Comparison of ENCODE assay signal across 8 cellular contexts in the genomic region with DNA sequence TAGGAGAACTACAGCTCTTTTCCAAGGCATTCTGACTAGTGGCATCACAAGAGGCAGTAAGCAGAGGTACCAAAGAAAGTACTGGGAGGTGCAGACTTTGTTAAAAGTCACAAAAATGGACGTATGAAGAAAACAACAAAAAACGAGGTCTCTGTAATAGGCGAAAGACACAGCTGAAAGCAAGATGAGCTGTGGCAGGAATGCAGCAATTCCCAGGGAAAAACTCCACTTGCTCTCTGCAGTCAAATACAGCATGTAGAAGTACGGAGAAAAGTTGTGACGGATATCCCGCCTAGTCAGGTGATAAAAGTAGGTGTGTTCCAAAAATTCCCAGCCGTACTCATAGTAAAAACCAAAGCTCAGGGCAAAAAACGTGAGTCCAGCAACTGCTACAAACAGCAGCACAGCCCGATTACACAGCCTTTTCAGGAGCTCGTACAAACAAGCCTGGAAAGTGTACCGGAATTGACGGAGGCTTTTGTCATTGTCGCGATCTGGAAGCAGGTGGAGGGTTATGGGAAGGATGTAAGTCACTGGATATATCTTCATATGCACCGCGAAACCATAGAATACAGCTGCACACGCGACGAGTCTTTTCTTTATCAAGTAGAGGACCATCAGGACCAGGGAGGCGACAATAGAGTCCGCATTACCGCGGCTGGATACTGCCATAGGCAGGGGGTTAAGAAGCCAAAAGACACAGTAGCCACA. TPM values are rescaled to one million over a fixed set of nuclear protein-coding genes. Genes with fewer than 3 reads are reported as not detected.
A peak's percentile ranks its signal among the peaks of the same experiment; 100 is the strongest.
DNase-seq lines count a peak whose midpoint lies in the region; ATAC-seq, FAIRE-seq and TF ChIP-seq lines count a peak whose summit lies in the region.

No MANE protein-coding gene starts in this region.

- H3K27me3 Mint-ChIP-seq in activated naive CD8-positive, alpha-beta T cell treated with anti-CD3 and anti-CD28 coated beads, Interleukin-2, amount 10 ng/mL, durations not matched to agents 7 days and 5 days: no peaks in the 10 kb centered on the region

- TF ChIP-seq RAD21 in A549 (conservative IDR thresholded peaks at IDR 0.05 in 1 of 2, IDR thresholded peaks at IDR 0.05 in 1 of 2): no peak

- H3K9me3 Mint-ChIP-seq in activated naive CD8-positive, alpha-beta T cell treated with anti-CD3 and anti-CD28 coated beads, Interleukin-2, amount 10 ng/mL, durations not matched to agents 7 days and 5 days: no peaks in the 10 kb centered on the region

- peak overlapping the region; percentile 94 for H3K4me3 Mint-ChIP-seq in activated naive CD8-positive, alpha-beta T cell treated with anti-CD3 and anti-CD28 coated beads, Interleukin-2, amount 10 ng/mL, durations not matched to agents 7 days and 5 days

- H3K9me3 ChIP-seq in A549 (no peaks in the 10 kb centered on the region), iPS-15b (ENCODE audit: control insufficient read depth, insufficient read depth, low read length) (no peaks in the 10 kb centered on the region), small intestine (ENCODE audit: control insufficient read depth, low read depth) (no peaks in the 10 kb centered on the region)

- no peak for TF ChIP-seq CTCF in A549 (IDR thresholded peaks at IDR 0.05)

- H3K36me3 ChIP-seq in iPS-15b (ENCODE audit: control insufficient read depth, insufficient read depth, low read length) (no peaks in the 10 kb centered on the region), small intestine (ENCODE audit: control insufficient read depth in 2 of 2, insufficient read depth in 2 of 2, low read length in 2 of 2) (no peaks in the 10 kb centered on the region)

- H3K4me3 ChIP-seq in A549: peak overlapping the region; percentile 95
- H3K4me3 ChIP-seq in iPS-15b (ENCODE audit: low read depth, low read length): peak overlapping the region; percentile 97
- H3K4me3 ChIP-seq in small intestine (ENCODE audit: low read depth in 1 of 2, low read length in 2 of 2): peak overlapping the region; percentile 66 to 71

- TF ChIP-seq EP300 in A549 (IDR thresholded peaks at IDR 0.05): no peak

- H3K4me2 ChIP-seq in A549: peak overlapping the region; percentile 95

- ATAC-seq in A549: peak; percentile 31 to 50; a peak in 4 of 6 replicates
- peak; percentile 2 for ATAC-seq in activated naive CD8-positive, alpha-beta T cell treated with anti-CD3 and anti-CD28 coated beads, Interleukin-2, amount 10 ng/mL, durations not matched to agents 7 days and 5 days (ENCODE audit: low read depth)

- peaks cover 18% of the 10 kb centered on the region for H3K27me3 ChIP-seq in iPS-15b (ENCODE audit: control insufficient read depth, insufficient read depth, low read length)
- H3K27me3 ChIP-seq in small intestine (ENCODE audit: control insufficient read depth in 2 of 2, insufficient read depth in 2 of 2, low read length in 2 of 2): no peaks in the 10 kb centered on the region

- FAIRE-seq in A549 (lab: Jason Lieb, UNC) (no peak), GM12892 (lab: Jason Lieb, UNC) (peak; percentile 67), small intestine (lab: Jason Lieb, UNC) (no peak)

- TF ChIP-seq POLR2A in A549 (IDR thresholded peaks at IDR 0.05; ENCODE audit: low read length): no peak
- TF ChIP-seq POLR2A in GM12892 (IDR thresholded peaks at IDR 0.05; ENCODE audit: low read depth, low read length): no peak

- peak in 1 of 2 experiments; percentile 34 for DNase-seq in A549 (ENCODE audit: low read depth in 1 of 2, low spot score in 1 of 2)
- DNase-seq in GM12892 (ENCODE audit: insufficient read length): no peak
- DNase-seq in HT-29 (ENCODE audit: low spot score): peak; percentile 47
- no peak for DNase-seq in activated naive CD8-positive, alpha-beta T cell treated with anti-CD3 and anti-CD28 coated beads, Interleukin-2, amount 10 ng/mL, durations not matched to agents 7 days and 5 days
- DNase-seq in small intestine: peak; percentile 39
- DNase-seq in SIG-M5 (lab: John Stamatoyannopoulos, UW): no peak
- no peak for DNase-seq in amniotic stem cell (lab: John Stamatoyannopoulos, UW)

- H3K9ac ChIP-seq in iPS-15b (ENCODE audit: low read depth, low read length): peak overlapping the region; percentile 38

- 37% methylated on average over 23 of the region's 23 CpGs for WGBS in A549 (ENCODE audit: missing lambda C conversion rate)
- 3 to 11% (median 6%) methylated on average over 23 of the region's 23 CpGs for WGBS in small intestine, 3 donors

- H3K27ac Mint-ChIP-seq in activated naive CD8-positive, alpha-beta T cell treated with anti-CD3 and anti-CD28 coated beads, Interleukin-2, amount 10 ng/mL, durations not matched to agents 7 days and 5 days: peak overlapping the region; percentile 94

- POLR2A ChIA-PET in A549 (lab: Yijun Ruan, JAX): interaction anchor here (2.6 kb wide), 1 partner anchor 106 kb away, joined by 7 read pairs; a partner anchor contains a TSS
- POLR2A ChIA-PET in activated naive CD8-positive, alpha-beta T cell treated with anti-CD3 and anti-CD28 coated beads, Interleukin-2, amount 10 ng/mL, durations not matched to agents 7 days and 5 days (lab: Charles Lee): interaction anchor here (1.0 to 3.4 kb wide), 4 partner anchors 48 to 110 kb away, joined by 3 to 22 read pairs (median 3); a partner anchor contains a TSS

- H3K4me1 ChIP-seq in A549 (peaks cover 12% of the 10 kb centered on the region), iPS-15b (ENCODE audit: control insufficient read depth, insufficient read depth, low read length) (no peaks in the 10 kb centered on the region), small intestine (ENCODE audit: control insufficient read depth in 2 of 2, insufficient read depth in 1 of 2, low read depth in 1 of 2, low read length in 1 of 2) (peaks cover 0 to 2% of the 10 kb centered on the region in 2 donors)

- CTCF ChIA-PET in A549 (lab: Yijun Ruan, JAX): interaction anchor here (0.6 to 4.6 kb wide), 10 partner anchors 10 to 674 kb away, joined by 3 to 35 read pairs (median 4); no protein-coding TSS in a partner anchor

- peaks cover 25% of the 10 kb centered on the region for H3K4me1 Mint-ChIP-seq in activated naive CD8-positive, alpha-beta T cell treated with anti-CD3 and anti-CD28 coated beads, Interleukin-2, amount 10 ng/mL, durations not matched to agents 7 days and 5 days

- H3K27ac ChIP-seq in A549: peak overlapping the region; percentile 83 to 84
- H3K27ac ChIP-seq in small intestine (ENCODE audit: low read depth in 1 of 2, low read length in 1 of 2): peak overlapping the region; percentile 28 to 85

- peaks cover 8% of the 10 kb centered on the region for H3K36me3 Mint-ChIP-seq in activated naive CD8-positive, alpha-beta T cell treated with anti-CD3 and anti-CD28 coated beads, Interleukin-2, amount 10 ng/mL, durations not matched to agents 7 days and 5 days

TF ChIP-seq in A549, 52 proteins besides CTCF, POLR2A, EP300 and RAD21 (continues in another document):
- TF ChIP-seq, protein P1, sequence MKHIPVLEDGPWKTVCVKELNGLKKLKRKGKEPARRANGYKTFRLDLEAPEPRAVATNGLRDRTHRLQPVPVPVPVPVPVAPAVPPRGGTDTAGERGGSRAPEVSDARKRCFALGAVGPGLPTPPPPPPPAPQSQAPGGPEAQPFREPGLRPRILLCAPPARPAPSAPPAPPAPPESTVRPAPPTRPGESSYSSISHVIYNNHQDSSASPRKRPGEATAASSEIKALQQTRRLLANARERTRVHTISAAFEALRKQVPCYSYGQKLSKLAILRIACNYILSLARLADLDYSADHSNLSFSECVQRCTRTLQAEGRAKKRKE (CRISPR knock-in tag; IDR thresholded peaks at IDR 0.05; ENCODE audit: low read depth): no peak
- no peak for TF ChIP-seq ZNF302 (CRISPR knock-in tag; IDR thresholded peaks at IDR 0.05)
- TF ChIP-seq, protein P2, sequence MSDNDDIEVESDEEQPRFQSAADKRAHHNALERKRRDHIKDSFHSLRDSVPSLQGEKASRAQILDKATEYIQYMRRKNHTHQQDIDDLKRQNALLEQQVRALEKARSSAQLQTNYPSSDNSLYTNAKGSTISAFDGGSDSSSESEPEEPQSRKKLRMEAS (IDR thresholded peaks at IDR 0.05): no peak
- TF ChIP-seq FOSB (CRISPR knock-in tag; IDR thresholded peaks at IDR 0.05): no peak

RNA-seq across cellular contexts. Expression of a gene that starts 1.0 kb away (rescaled TPM):
- polyA plus RNA-seq in A549 (2011; rRNA removed) (6.3 and 7.2 TPM in 2 replicates), A549 (2017; fragmentation: RNase III; extraction: RNeasy Plus Mini Kit Qiagen cat#74134 plus additional on column Dnase treatment) (4.8 to 5.3 TPM (median 5.0 TPM) in 3 replicates), small intestine (1 to 10 TPM; 1.1 to 4.0 (median 1.4) TPM)
- polyA plus RNA-seq in A549 (2012; cell fraction: cytosol; rRNA removed): 2.2 and 2.6 TPM in 2 replicates
- 1.5 and 2.1 TPM in 2 replicates for polyA plus RNA-seq in A549 (2012; cell fraction: nucleus; rRNA removed)
- polyA minus RNA-seq in A549 (2011; rRNA and poly(A)+ RNA removed): 3.1 and 3.6 TPM in 2 replicates
- polyA plus RNA-seq in GM12892 (2012; ENCODE audit: missing spikeins): 2.4 TPM
- total RNA-seq in HT-29 (2014; rRNA removed; shearing (Covaris generic)): 3.6 and 4.0 TPM in 2 replicates
- 1 to 10 TPM; 7.2 to 7.3 TPM for total RNA-seq in activated naive CD8-positive, alpha-beta T cell treated with anti-CD3 and anti-CD28 coated beads, Interleukin-2, amount 10 ng/mL, durations not matched to agents 7 days and 5 days

RNA-seq across cellular contexts. Expression of a gene that starts 39.1 kb away (rescaled TPM):
- not detected in 2 replicates for polyA plus RNA-seq in A549 (2011; rRNA removed)
- not detected in 2 replicates for polyA plus RNA-seq in A549 (2012; cell fraction: cytosol; rRNA removed)
- 0.07 TPM in 1 of 2 replicates, not detected in the other for polyA plus RNA-seq in A549 (2012; cell fraction: nucleus; rRNA removed)
- 0.05 to 0.09 TPM (median 0.05 TPM) in 3 replicates for polyA plus RNA-seq in A549 (2017; fragmentation: RNase III; extraction: RNeasy Plus Mini Kit Qiagen cat#74134 plus additional on column Dnase treatment)
- polyA minus RNA-seq in A549 (2011; rRNA and poly(A)+ RNA removed): not detected in 2 replicates
- 0.15 TPM for polyA plus RNA-seq in GM12892 (2012; ENCODE audit: missing spikeins)
- not detected in 2 replicates for total RNA-seq in HT-29 (2014; rRNA removed; shearing (Covaris generic))
- not detected for total RNA-seq in activated naive CD8-positive, alpha-beta T cell treated with anti-CD3 and anti-CD28 coated beads, Interleukin-2, amount 10 ng/mL, durations not matched to agents 7 days and 5 days
- polyA plus RNA-seq in small intestine: under 1 TPM in 1 of 3 donors, not detected in 2; 0.25 TPM

RNA-seq across cellular contexts. Expression of a gene that starts 50.5 kb away (rescaled TPM):
- polyA plus RNA-seq in A549 (2011; rRNA removed) (not detected in 2 replicates), A549 (2017; fragmentation: RNase III; extraction: RNeasy Plus Mini Kit Qiagen cat#74134 plus additional on column Dnase treatment) (not detected in 3 replicates), small intestine (under 1 TPM in 1 of 3 donors, not detected in 2; 0.19 TPM)
- not detected in 2 replicates for polyA plus RNA-seq in A549 (2012; cell fraction: cytosol; rRNA removed)
- not detected in 2 replicates for polyA plus RNA-seq in A549 (2012; cell fraction: nucleus; rRNA removed)
- not detected in 2 replicates for polyA minus RNA-seq in A549 (2011; rRNA and poly(A)+ RNA removed)
- polyA plus RNA-seq in GM12892 (2012; ENCODE audit: missing spikeins): not detected
- not detected in 2 replicates for total RNA-seq in HT-29 (2014; rRNA removed; shearing (Covaris generic))
- total RNA-seq in activated naive CD8-positive, alpha-beta T cell treated with anti-CD3 and anti-CD28 coated beads, Interleukin-2, amount 10 ng/mL, durations not matched to agents 7 days and 5 days: not detected

Comparison
In these comparisons a context has a peak if more than half of its experiments do, and no peak if none do; other contexts are left out.
1. DNase-seq: peak in HT-29 (single experiment) and small intestine (single experiment); none in GM12892 (single experiment), activated naive CD8-positive, alpha-beta T cell treated with anti-CD3 and anti-CD28 coated beads, Interleukin-2, amount 10 ng/mL, durations not matched to agents 7 days and 5 days (single experiment), SIG-M5 (single experiment) and amniotic stem cell (single experiment).
2. Peak in every context shown above with its lines, with median percentiles within 50 percentile points of each other: H3K4me3 ChIP-seq.